33 cellular contexts compared by ENCODE assay signal in the genomic region with DNA sequence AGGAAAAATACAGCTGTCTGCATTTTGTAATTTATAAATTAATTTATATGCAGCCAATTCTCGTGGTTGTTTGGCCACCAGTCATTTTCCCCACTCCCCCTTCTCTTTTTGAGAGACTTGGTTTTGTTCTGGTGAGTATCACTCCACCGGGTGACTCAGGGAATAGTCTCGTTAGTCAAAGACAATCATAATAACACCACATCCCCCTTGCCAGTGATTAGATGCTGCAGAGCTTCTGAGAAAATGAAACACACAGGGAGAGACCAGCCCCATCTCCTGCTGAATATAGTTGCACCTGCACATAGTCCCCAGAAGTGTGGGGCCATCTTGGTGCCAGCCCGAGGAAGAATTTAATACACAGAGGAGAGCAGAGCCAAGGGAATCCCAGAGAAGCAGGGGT. TPM values are rescaled to one million over a fixed set of nuclear protein-coding genes. Genes with fewer than 3 reads are reported as not detected.
DNase-seq lines count a peak whose midpoint lies in the region; ATAC-seq and TF ChIP-seq lines count a peak whose summit lies in the region.
"Had no signal": no experiment of that assay in that cellular context is flagged by ENCODE, and none has a peak within 500 bp of the region (broad histone marks: within the 10 kb centered on the region; RNA-seq: fewer than 3 reads in every experiment).

No MANE protein-coding gene starts in this region.

- peak overlapping the region; percentile 18 for H3K27ac Mint-ChIP-seq in activated CD4-positive, alpha-beta memory T cell treated with anti-CD3 and anti-CD28 coated beads, Interleukin-2, amount 10 ng/mL, durations not matched to agents 7 days and 5 days
- no peak overlapping the region for H3K27ac Mint-ChIP-seq in stimulated activated effector memory CD8-positive, alpha-beta T cell treated with anti-CD3 and anti-CD28 coated beads, Interleukin-12 subunit alpha, Interleukin-12 subunit beta, amount 100 ng/mL, for 72 hours
- no peak overlapping the region for H3K27ac Mint-ChIP-seq in chondrocyte (ENCODE audit: unreplicated experiment)
- H3K27ac Mint-ChIP-seq: activated T-cell treated with anti-CD3 and anti-CD28 coated beads, Interleukin-2, amount 50 U/mL, for 24 hours; CD8-positive, alpha-beta memory T cell; naive thymus-derived CD8-positive, alpha-beta T cell had no signal

- H3K36me3 Mint-ChIP-seq in activated T-cell treated with anti-CD3 and anti-CD28 coated beads, Interleukin-2, amount 50 U/mL, for 4 hours (ENCODE audit: insufficient read depth) = no peaks in the 10 kb centered on the region
- no peaks in the 10 kb centered on the region for H3K36me3 Mint-ChIP-seq in activated CD4-positive, alpha-beta memory T cell treated with anti-CD3 and anti-CD28 coated beads, Interleukin-2, amount 10 ng/mL, durations not matched to agents 7 days and 5 days (ENCODE audit: low read depth)
- H3K36me3 Mint-ChIP-seq in stimulated activated effector memory CD8-positive, alpha-beta T cell treated with anti-CD3 and anti-CD28 coated beads, Interleukin-12 subunit alpha, Interleukin-12 subunit beta, amount 100 ng/mL, for 72 hours = no peaks in the 10 kb centered on the region
- H3K36me3 Mint-ChIP-seq in chondrocyte (ENCODE audit: low read depth) = no peaks in the 10 kb centered on the region

- H3K27ac ChIP-seq in substantia nigra (ENCODE audit: low read depth, low read length, poor library complexity, severe bottlenecking) = no peak overlapping the region
- H3K27ac ChIP-seq: gastroesophageal sphincter, HL-60, stomach, transverse colon had no signal

- no peak overlapping the region for H3K4me3 Mint-ChIP-seq in activated T-cell treated with anti-CD3 and anti-CD28 coated beads, Interleukin-2, amount 50 U/mL, for 4 hours
- H3K4me3 Mint-ChIP-seq in activated CD4-positive, alpha-beta memory T cell treated with anti-CD3 and anti-CD28 coated beads, Interleukin-2, amount 10 ng/mL, durations not matched to agents 7 days and 5 days = no peak overlapping the region
- H3K4me3 Mint-ChIP-seq in stimulated activated effector memory CD8-positive, alpha-beta T cell treated with anti-CD3 and anti-CD28 coated beads, Interleukin-12 subunit alpha, Interleukin-12 subunit beta, amount 100 ng/mL, for 72 hours = no peak overlapping the region
- H3K4me3 Mint-ChIP-seq in chondrocyte (ENCODE audit: unreplicated experiment) = no peak overlapping the region
- H3K4me3 Mint-ChIP-seq: activated T-cell treated with anti-CD3 and anti-CD28 coated beads, Interleukin-2, amount 50 U/mL, for 24 hours; CD8-positive, alpha-beta memory T cell; naive thymus-derived CD8-positive, alpha-beta T cell had no signal

- DNase-seq in activated T-cell treated with anti-CD3 and anti-CD28 coated beads, Interleukin-2, amount 50 U/mL, for 4 hours = no peak
- DNase-seq in activated T-cell treated with anti-CD3 and anti-CD28 coated beads, Interleukin-2, amount 50 U/mL, for 48 hours = no peak
- DNase-seq in HCEC 1CT (peak; percentile 20), substantia nigra (lab: John Stamatoyannopoulos, UW) (no peak), chondrocyte (ENCODE audit: low spot score) (no peak), kidney tubule cell (ENCODE audit: low spot score) (no peak)
- no peak for DNase-seq in activated CD4-positive, alpha-beta memory T cell treated with anti-CD3 and anti-CD28 coated beads, Interleukin-2, amount 10 ng/mL, durations not matched to agents 7 days and 5 days
- no peak for DNase-seq in stimulated activated effector memory CD8-positive, alpha-beta T cell treated with anti-CD3 and anti-CD28 coated beads, Interleukin-12 subunit alpha, Interleukin-12 subunit beta, amount 100 ng/mL, for 72 hours (ENCODE audit: low spot score in 2 of 2)
- DNase-seq: ACHN; activated CD4-positive, alpha-beta T cell treated with anti-CD3 and anti-CD28 coated beads, Interleukin-2, amount 50 U/mL, for 4 hours; activated naive CD4-positive, alpha-beta T cell treated with Interleukin-2 at 50 U/mL for 16 hours; activated T-cell treated with anti-CD3 and anti-CD28 coated beads, Interleukin-2, amount 50 U/mL, for 24 hours; anterior cingulate cortex; BE2C; CD8-positive, alpha-beta memory T cell; GOT3; left ventricle myocardium superior; midbrain; naive thymus-derived CD8-positive, alpha-beta T cell; NCI-H1105 treated with DMSO at 0.1 percent for 48 hours; NCI-H1930; NCI-H524; NK-92 treated with Interleukin-12 subunit alpha and Interleukin-12 subunit beta, amount 100 ng/mL, for 24 hours; occipital lobe; PC-3; SHP77; stomach; SW 1271; T1000; transverse colon had no signal

- TF ChIP-seq CTCF in chondrocyte (IDR thresholded peaks at IDR 0.05) = no peak

- peak; percentile 53 to 63 for ATAC-seq in activated T-cell treated with anti-CD3 and anti-CD28 coated beads, Interleukin-2, amount 50 U/mL, for 4 hours
- ATAC-seq in stimulated activated effector memory CD8-positive, alpha-beta T cell treated with anti-CD3 and anti-CD28 coated beads, Interleukin-12 subunit alpha, Interleukin-12 subunit beta, amount 100 ng/mL, for 72 hours = peak; percentile 94
- ATAC-seq: esophagus mucosa; gastroesophageal sphincter; left ventricle myocardium superior; naive thymus-derived CD8-positive, alpha-beta T cell; PC-3 had no signal

- peaks cover 34% of the 10 kb centered on the region for H3K27me3 Mint-ChIP-seq in activated T-cell treated with anti-CD3 and anti-CD28 coated beads, Interleukin-2, amount 50 U/mL, for 4 hours (ENCODE audit: low read depth)
- peaks cover 5% of the 10 kb centered on the region for H3K27me3 Mint-ChIP-seq in activated CD4-positive, alpha-beta memory T cell treated with anti-CD3 and anti-CD28 coated beads, Interleukin-2, amount 10 ng/mL, durations not matched to agents 7 days and 5 days
- H3K27me3 Mint-ChIP-seq in chondrocyte (ENCODE audit: low read depth) = no peaks in the 10 kb centered on the region

- POLR2A ChIA-PET in activated CD4-positive, alpha-beta memory T cell treated with anti-CD3 and anti-CD28 coated beads, Interleukin-2, amount 10 ng/mL, durations not matched to agents 7 days and 5 days (lab: Charles Lee) = no interaction called here

- no peaks in the 10 kb centered on the region for H3K4me1 Mint-ChIP-seq in activated T-cell treated with anti-CD3 and anti-CD28 coated beads, Interleukin-2, amount 50 U/mL, for 4 hours (ENCODE audit: low read depth)
- H3K4me1 Mint-ChIP-seq in activated CD4-positive, alpha-beta memory T cell treated with anti-CD3 and anti-CD28 coated beads, Interleukin-2, amount 10 ng/mL, durations not matched to agents 7 days and 5 days = peaks cover 2% of the 10 kb centered on the region
- peaks cover 15% of the 10 kb centered on the region for H3K4me1 Mint-ChIP-seq in stimulated activated effector memory CD8-positive, alpha-beta T cell treated with anti-CD3 and anti-CD28 coated beads, Interleukin-12 subunit alpha, Interleukin-12 subunit beta, amount 100 ng/mL, for 72 hours
- no peaks in the 10 kb centered on the region for H3K4me1 Mint-ChIP-seq in chondrocyte (ENCODE audit: low read depth)
- H3K4me1 Mint-ChIP-seq: CD8-positive, alpha-beta memory T cell; naive thymus-derived CD8-positive, alpha-beta T cell had no signal

- CTCF ChIA-PET in activated CD4-positive, alpha-beta memory T cell treated with anti-CD3 and anti-CD28 coated beads, Interleukin-2, amount 10 ng/mL, durations not matched to agents 7 days and 5 days (lab: Charles Lee) = no interaction called here

- H3K9me3 Mint-ChIP-seq in activated T-cell treated with anti-CD3 and anti-CD28 coated beads, Interleukin-2, amount 50 U/mL, for 4 hours = no peaks in the 10 kb centered on the region
- no peaks in the 10 kb centered on the region for H3K9me3 Mint-ChIP-seq in activated CD4-positive, alpha-beta memory T cell treated with anti-CD3 and anti-CD28 coated beads, Interleukin-2, amount 10 ng/mL, durations not matched to agents 7 days and 5 days
- no peaks in the 10 kb centered on the region for H3K9me3 Mint-ChIP-seq in stimulated activated effector memory CD8-positive, alpha-beta T cell treated with anti-CD3 and anti-CD28 coated beads, Interleukin-12 subunit alpha, Interleukin-12 subunit beta, amount 100 ng/mL, for 72 hours
- peaks cover 6% of the 10 kb centered on the region for H3K9me3 Mint-ChIP-seq in chondrocyte (ENCODE audit: low read depth)

RNA-seq across cellular contexts. Expression of gene FNIP2, which starts 8.0 kb away (rescaled TPM):
- total RNA-seq in activated T-cell treated with anti-CD3 and anti-CD28 coated beads, Interleukin-2, amount 50 U/mL, for 4 hours = 10 to 100 TPM in 2 of 3 donors, 1 to 10 TPM in 1; 9.0 to 13.0 (median 10.6) TPM
- 10 to 100 TPM; 16.9 to 17.3 TPM for total RNA-seq in activated CD4-positive, alpha-beta memory T cell treated with anti-CD3 and anti-CD28 coated beads, Interleukin-2, amount 10 ng/mL, durations not matched to agents 7 days and 5 days
- total RNA-seq in chondrocyte = 20.7 to 33.7 TPM (median 32.1 TPM) in 3 replicates

RNA-seq across cellular contexts. Expression of gene PPID, which starts 37.7 kb away (rescaled TPM):
- 10 to 100 TPM; 56.0 to 65.6 (median 63.0) TPM for total RNA-seq in activated T-cell treated with anti-CD3 and anti-CD28 coated beads, Interleukin-2, amount 50 U/mL, for 4 hours
- 10 to 100 TPM; 46.2 to 47.5 TPM for total RNA-seq in activated CD4-positive, alpha-beta memory T cell treated with anti-CD3 and anti-CD28 coated beads, Interleukin-2, amount 10 ng/mL, durations not matched to agents 7 days and 5 days
- total RNA-seq in chondrocyte = 19.0 to 20.8 TPM (median 20.0 TPM) in 3 replicates
